Comparison of ENCODE assay signal across 23 cellular contexts in the genomic region with DNA sequence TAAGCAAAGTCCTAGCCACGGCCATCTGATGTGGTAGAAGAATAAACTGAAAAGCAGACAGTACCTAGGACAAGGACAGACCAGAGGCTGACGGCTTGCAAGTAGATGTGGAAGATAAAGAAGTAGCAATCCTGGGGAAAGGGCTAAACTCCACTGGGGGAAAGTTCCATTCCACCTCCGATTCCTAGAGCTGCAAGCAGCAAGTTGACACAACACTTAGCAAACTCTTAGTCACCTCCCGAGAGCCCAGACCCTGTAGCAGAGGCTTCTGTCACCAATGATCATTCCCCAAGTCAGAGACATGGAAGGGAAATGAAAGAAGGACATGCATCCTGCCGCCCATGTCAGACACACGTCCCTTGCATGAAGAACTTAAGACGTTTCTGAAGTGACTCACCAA.
"Had no signal": no experiment of that assay in that cellular context is flagged by ENCODE, and none has a peak within 500 bp of the region (broad histone marks: within the 10 kb centered on the region; RNA-seq: fewer than 3 reads in every experiment).

No MANE protein-coding gene starts in this region.

- H3K4me1 Mint-ChIP-seq: activated B cell treated with CpG ODN at 0.5 μM for 24 hours had no signal

- H3K36me3 ChIP-seq: adrenal gland, MG63 had no signal

- H3K27ac ChIP-seq: adrenal gland had no signal

- H3K27me3 ChIP-seq: adrenal gland, MG63 had no signal

- H3K4me3 ChIP-seq: adrenal gland, MG63 had no signal

- H3K27me3 Mint-ChIP-seq: activated CD4-positive, alpha-beta T cell treated with anti-CD3 and anti-CD28 coated beads, Interleukin-2, amount 10 ng/mL, durations not matched to agents 7 days and 5 days; activated CD8-positive, alpha-beta T cell treated with anti-CD3 and anti-CD28 coated beads for 36 hours; activated naive CD8-positive, alpha-beta T cell treated with anti-CD3 and anti-CD28 coated beads, Interleukin-2, amount 10 ng/mL, durations not matched to agents 7 days and 5 days had no signal

- H3K9me3 ChIP-seq: adrenal gland, MG63 had no signal

- H3K4me1 ChIP-seq: adrenal gland had no signal

- DNase-seq: activated B cell treated with CpG ODN at 0.5 μM for 24 hours; activated CD4-positive, alpha-beta T cell treated with anti-CD3 and anti-CD28 coated beads for 1 hour; activated CD4-positive, alpha-beta T cell treated with anti-CD3 and anti-CD28 coated beads, Interleukin-2, amount 10 ng/mL, durations not matched to agents 7 days and 5 days; activated CD8-positive, alpha-beta memory T cell treated with anti-CD3 and anti-CD28 coated beads, Interleukin-2, amount 50 U/mL, for 4 hours; activated CD8-positive, alpha-beta T cell treated with anti-CD3 and anti-CD28 coated beads for 36 hours; activated naive CD4-positive, alpha-beta T cell treated with anti-CD3 and anti-CD28 coated beads, Interleukin-2, amount 50 U/mL, for 16 hours; activated naive CD8-positive, alpha-beta T cell treated with anti-CD3 and anti-CD28 coated beads, Interleukin-2, amount 10 ng/mL, durations not matched to agents 7 days and 5 days; adrenal gland; anterior cingulate cortex; cerebellar nuclear complex; MG63; NCI-H1092; NCI-H2029; NCI-H2107; NCI-H2171 treated with DMSO at 0.1 percent for 48 hours; NCI-H226; NCI-H526; NCI-H82; NK-92 treated with Interleukin-12 subunit alpha and Interleukin-12 subunit beta, amount 100 ng/mL, for 24 hours; OCI-M1; SIG-M5; T-helper 17 cell; T-helper 9 cell had no signal

- H3K27ac Mint-ChIP-seq: activated B cell treated with CpG ODN at 0.5 μM for 24 hours; activated CD4-positive, alpha-beta T cell treated with anti-CD3 and anti-CD28 coated beads, Interleukin-2, amount 10 ng/mL, durations not matched to agents 7 days and 5 days; activated CD8-positive, alpha-beta T cell treated with anti-CD3 and anti-CD28 coated beads for 36 hours; activated naive CD8-positive, alpha-beta T cell treated with anti-CD3 and anti-CD28 coated beads, Interleukin-2, amount 10 ng/mL, durations not matched to agents 7 days and 5 days; T-helper 17 cell had no signal

- H3K4me3 Mint-ChIP-seq: activated B cell treated with CpG ODN at 0.5 μM for 24 hours; activated CD4-positive, alpha-beta T cell treated with anti-CD3 and anti-CD28 coated beads, Interleukin-2, amount 10 ng/mL, durations not matched to agents 7 days and 5 days; activated CD8-positive, alpha-beta T cell treated with anti-CD3 and anti-CD28 coated beads for 36 hours; activated naive CD8-positive, alpha-beta T cell treated with anti-CD3 and anti-CD28 coated beads, Interleukin-2, amount 10 ng/mL, durations not matched to agents 7 days and 5 days; T-helper 17 cell had no signal

- H3K9me3 Mint-ChIP-seq: activated B cell treated with CpG ODN at 0.5 μM for 24 hours; activated CD4-positive, alpha-beta T cell treated with anti-CD3 and anti-CD28 coated beads, Interleukin-2, amount 10 ng/mL, durations not matched to agents 7 days and 5 days; activated CD8-positive, alpha-beta T cell treated with anti-CD3 and anti-CD28 coated beads for 36 hours; activated naive CD8-positive, alpha-beta T cell treated with anti-CD3 and anti-CD28 coated beads, Interleukin-2, amount 10 ng/mL, durations not matched to agents 7 days and 5 days had no signal

- H3K36me3 Mint-ChIP-seq: activated naive CD8-positive, alpha-beta T cell treated with anti-CD3 and anti-CD28 coated beads, Interleukin-2, amount 10 ng/mL, durations not matched to agents 7 days and 5 days had no signal
